ENCODE assay signal across 11 cellular contexts in genomic region chr11:101128571-101129202, GRCh38. TPM values are rescaled to one million over a fixed set of nuclear protein-coding genes. Genes with fewer than 3 reads are reported as not detected.
DNase-seq lines count a peak whose midpoint lies in the region; ATAC-seq, FAIRE-seq and TF ChIP-seq lines count a peak whose summit lies in the region.
"Had no signal": no experiment of that assay in that cellular context is flagged by ENCODE, and none has a peak within 500 bp of the region (broad histone marks: within the 10 kb centered on the region; RNA-seq: fewer than 3 reads in every experiment).

No MANE protein-coding gene starts in this region.

- H3K9ac ChIP-seq in colonic mucosa (ENCODE audit: low read depth in 2 of 2, low read length in 2 of 2) = peak overlapping the region in 1 of 2 donors; percentile 60
- no peak overlapping the region for H3K9ac ChIP-seq in skeletal muscle satellite cell (ENCODE audit: low read depth, low read length)

- TF ChIP-seq CTCF in colonic mucosa (IDR thresholded peaks at IDR 0.05) = no peak

- H3K4me3 ChIP-seq in H7 (ENCODE audit: insufficient read depth, low read depth, low read length) (peak overlapping the region; percentile 45), colonic mucosa (peak overlapping the region; percentile 43), skeletal muscle satellite cell (ENCODE audit: low read length) (no peak overlapping the region)

- H3K4me1 ChIP-seq in colonic mucosa (peaks cover 3% of the 10 kb centered on the region), skeletal muscle satellite cell (ENCODE audit: control insufficient read depth, insufficient read depth, low read length) (peaks cover 19% of the 10 kb centered on the region)

- H3K9me3 ChIP-seq in colonic mucosa (no peaks in the 10 kb centered on the region), skeletal muscle satellite cell (replicated peaks; ENCODE audit: low read length) (no peaks in the 10 kb centered on the region)

- DNase-seq in H7 = peak; percentile 60
- DNase-seq in colonic mucosa = no peak
- DNase-seq in left lobe of liver (ENCODE audit: low spot score) = no peak
- no peak for DNase-seq in SHP77 (lab: John Stamatoyannopoulos, UW)
- no peak for DNase-seq in urothelium cell line (ENCODE audit: low spot score)
- DNase-seq: activated naive CD4-positive, alpha-beta T cell treated with anti-CD3 and anti-CD28 coated beads, Interleukin-2, amount 10 ng/mL, durations not matched to agents 7 days and 5 days; NCI-H2029 had no signal

- H3K36me3 ChIP-seq in H7 (replicated peaks; ENCODE audit: control insufficient read depth, insufficient read depth, low read length) (no peaks in the 10 kb centered on the region), colonic mucosa (no peaks in the 10 kb centered on the region), skeletal muscle satellite cell (ENCODE audit: insufficient read depth, low read length) (no peaks in the 10 kb centered on the region)

- intact Hi-C loops in colonic mucosa (cut with DNase I) = no loop called here

- H3K27me3 ChIP-seq in H7 (ENCODE audit: control insufficient read depth, insufficient read depth, low read length) (peaks cover 67% of the 10 kb centered on the region), colonic mucosa (peaks cover 22% of the 10 kb centered on the region), skeletal muscle satellite cell (ENCODE audit: control insufficient read depth, insufficient read depth, low read length) (peaks cover 70% of the 10 kb centered on the region)

- ATAC-seq in left lobe of liver (peak; percentile 39), GM19455 (IDR thresholded peaks at IDR 0.05; ENCODE audit: unreplicated experiment) (no peak), HG02571 (IDR thresholded peaks at IDR 0.05; ENCODE audit: unreplicated experiment) (no peak)

- H3K27ac ChIP-seq in colonic mucosa = no peak overlapping the region

- no peak for FAIRE-seq in urothelium cell line (lab: Jason Lieb, UNC)

- peak overlapping the region; percentile 80 for H3K4me2 ChIP-seq in skeletal muscle satellite cell (ENCODE audit: low read length)

RNA-seq across cellular contexts. Expression of gene PGR, which starts 0.9 kb away (rescaled TPM):
- 0.31 TPM in 1 of 2 replicates, not detected in the other for total RNA-seq in H7 (2014; rRNA removed; shearing (Covaris generic))
- under 1 TPM; 0.27 to 0.69 TPM for total RNA-seq in colonic mucosa
- 0.23 TPM for total RNA-seq in left lobe of liver
- total RNA-seq in skeletal muscle satellite cell (2012; rRNA removed) = under 0.01 TPM in 2 replicates
- total RNA-seq: T-helper 2 cell treated with Interferon-gamma antibody and Interleukin-4, amounts not matched to agents 100 ng/mL and 5 ng/mL, for 36 hours had no signal
